ENCODE assay signal across 1 cellular context in the genomic region with DNA sequence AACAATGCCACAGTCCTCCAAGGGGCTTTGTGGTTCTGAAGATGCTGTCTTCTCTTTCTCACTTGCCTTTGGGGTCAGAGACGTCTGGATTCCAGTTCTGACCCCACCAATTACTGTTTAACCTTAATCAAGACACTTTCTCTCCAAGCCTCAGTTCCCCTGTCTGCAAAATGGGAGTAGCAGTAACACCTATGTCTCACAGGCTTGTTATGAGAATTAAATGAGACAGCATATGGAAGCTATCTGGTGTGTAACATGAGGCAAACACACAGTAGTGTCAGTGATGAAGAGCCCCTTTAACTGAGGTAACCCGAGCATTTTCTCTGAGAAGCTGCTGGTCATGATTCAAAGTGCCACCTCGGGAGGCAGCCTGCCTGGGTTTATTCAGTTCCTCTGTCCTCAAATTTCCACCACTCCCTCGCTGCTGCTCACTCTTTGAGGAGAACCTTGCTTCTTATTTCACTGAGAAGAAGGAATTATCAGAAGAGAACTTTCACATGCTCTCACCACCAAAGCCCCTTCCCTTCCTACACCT.
TF ChIP-seq lines count a peak whose summit lies in the region.

No MANE protein-coding gene starts in this region.

TF ChIP-seq in HepG2, 621 proteins besides CTCF, POLR2A, EP300 and RAD21:
- TF ChIP-seq CHD2 (IDR thresholded peaks at IDR 0.05; ENCODE audit: low read depth, low read length) (no peak), ZNF629 (CRISPR knock-in tag; conservative IDR thresholded peaks at IDR 0.05) (peak; percentile 81), POLR2AphosphoS5 (IDR thresholded peaks at IDR 0.05; ENCODE audit: low read depth, low read length) (no peak), EHMT2 (IDR thresholded peaks at IDR 0.05; ENCODE audit: borderline replicate concordance, low read depth, low read length) (no peak)
- TF ChIP-seq, protein P1, sequence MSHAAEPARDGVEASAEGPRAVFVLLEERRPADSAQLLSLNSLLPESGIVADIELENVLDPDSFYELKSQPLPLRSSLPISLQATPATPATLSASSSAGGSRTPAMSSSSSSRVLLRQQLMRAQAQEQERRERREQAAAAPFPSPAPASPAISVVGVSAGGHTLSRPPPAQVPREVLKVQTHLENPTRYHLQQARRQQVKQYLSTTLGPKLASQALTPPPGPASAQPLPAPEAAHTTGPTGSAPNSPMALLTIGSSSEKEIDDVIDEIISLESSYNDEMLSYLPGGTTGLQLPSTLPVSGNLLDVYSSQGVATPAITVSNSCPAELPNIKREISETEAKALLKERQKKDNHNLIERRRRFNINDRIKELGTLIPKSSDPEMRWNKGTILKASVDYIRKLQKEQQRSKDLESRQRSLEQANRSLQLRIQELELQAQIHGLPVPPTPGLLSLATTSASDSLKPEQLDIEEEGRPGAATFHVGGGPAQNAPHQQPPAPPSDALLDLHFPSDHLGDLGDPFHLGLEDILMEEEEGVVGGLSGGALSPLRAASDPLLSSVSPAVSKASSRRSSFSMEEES (CRISPR knock-in tag; IDR thresholded peaks at IDR 0.05), result no peak
- TF ChIP-seq, protein P2, sequence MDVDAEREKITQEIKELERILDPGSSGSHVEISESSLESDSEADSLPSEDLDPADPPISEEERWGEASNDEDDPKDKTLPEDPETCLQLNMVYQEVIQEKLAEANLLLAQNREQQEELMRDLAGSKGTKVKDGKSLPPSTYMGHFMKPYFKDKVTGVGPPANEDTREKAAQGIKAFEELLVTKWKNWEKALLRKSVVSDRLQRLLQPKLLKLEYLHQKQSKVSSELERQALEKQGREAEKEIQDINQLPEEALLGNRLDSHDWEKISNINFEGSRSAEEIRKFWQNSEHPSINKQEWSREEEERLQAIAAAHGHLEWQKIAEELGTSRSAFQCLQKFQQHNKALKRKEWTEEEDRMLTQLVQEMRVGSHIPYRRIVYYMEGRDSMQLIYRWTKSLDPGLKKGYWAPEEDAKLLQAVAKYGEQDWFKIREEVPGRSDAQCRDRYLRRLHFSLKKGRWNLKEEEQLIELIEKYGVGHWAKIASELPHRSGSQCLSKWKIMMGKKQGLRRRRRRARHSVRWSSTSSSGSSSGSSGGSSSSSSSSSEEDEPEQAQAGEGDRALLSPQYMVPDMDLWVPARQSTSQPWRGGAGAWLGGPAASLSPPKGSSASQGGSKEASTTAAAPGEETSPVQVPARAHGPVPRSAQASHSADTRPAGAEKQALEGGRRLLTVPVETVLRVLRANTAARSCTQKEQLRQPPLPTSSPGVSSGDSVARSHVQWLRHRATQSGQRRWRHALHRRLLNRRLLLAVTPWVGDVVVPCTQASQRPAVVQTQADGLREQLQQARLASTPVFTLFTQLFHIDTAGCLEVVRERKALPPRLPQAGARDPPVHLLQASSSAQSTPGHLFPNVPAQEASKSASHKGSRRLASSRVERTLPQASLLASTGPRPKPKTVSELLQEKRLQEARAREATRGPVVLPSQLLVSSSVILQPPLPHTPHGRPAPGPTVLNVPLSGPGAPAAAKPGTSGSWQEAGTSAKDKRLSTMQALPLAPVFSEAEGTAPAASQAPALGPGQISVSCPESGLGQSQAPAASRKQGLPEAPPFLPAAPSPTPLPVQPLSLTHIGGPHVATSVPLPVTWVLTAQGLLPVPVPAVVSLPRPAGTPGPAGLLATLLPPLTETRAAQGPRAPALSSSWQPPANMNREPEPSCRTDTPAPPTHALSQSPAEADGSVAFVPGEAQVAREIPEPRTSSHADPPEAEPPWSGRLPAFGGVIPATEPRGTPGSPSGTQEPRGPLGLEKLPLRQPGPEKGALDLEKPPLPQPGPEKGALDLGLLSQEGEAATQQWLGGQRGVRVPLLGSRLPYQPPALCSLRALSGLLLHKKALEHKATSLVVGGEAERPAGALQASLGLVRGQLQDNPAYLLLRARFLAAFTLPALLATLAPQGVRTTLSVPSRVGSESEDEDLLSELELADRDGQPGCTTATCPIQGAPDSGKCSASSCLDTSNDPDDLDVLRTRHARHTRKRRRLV (CRISPR knock-in tag; IDR thresholded peaks at IDR 0.05), result no peak
- TF ChIP-seq, protein P3, sequence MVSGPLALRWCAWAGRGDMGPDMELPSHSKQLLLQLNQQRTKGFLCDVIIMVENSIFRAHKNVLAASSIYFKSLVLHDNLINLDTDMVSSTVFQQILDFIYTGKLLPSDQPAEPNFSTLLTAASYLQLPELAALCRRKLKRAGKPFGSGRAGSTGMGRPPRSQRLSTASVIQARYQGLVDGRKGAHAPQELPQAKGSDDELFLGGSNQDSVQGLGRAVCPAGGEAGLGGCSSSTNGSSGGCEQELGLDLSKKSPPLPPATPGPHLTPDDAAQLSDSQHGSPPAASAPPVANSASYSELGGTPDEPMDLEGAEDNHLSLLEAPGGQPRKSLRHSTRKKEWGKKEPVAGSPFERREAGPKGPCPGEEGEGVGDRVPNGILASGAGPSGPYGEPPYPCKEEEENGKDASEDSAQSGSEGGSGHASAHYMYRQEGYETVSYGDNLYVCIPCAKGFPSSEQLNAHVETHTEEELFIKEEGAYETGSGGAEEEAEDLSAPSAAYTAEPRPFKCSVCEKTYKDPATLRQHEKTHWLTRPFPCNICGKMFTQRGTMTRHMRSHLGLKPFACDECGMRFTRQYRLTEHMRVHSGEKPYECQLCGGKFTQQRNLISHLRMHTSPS (CRISPR knock-in tag; IDR thresholded peaks at IDR 0.05; ENCODE audit: low read depth), result no peak
